ENCODE assay signal across 20 cellular contexts in genomic region chr4:87489678-87490077, GRCh38. TPM values are rescaled to one million over a fixed set of nuclear protein-coding genes. Genes with fewer than 3 reads are reported as not detected.
DNase-seq lines count a peak whose midpoint lies in the region; ATAC-seq and TF ChIP-seq lines count a peak whose summit lies in the region.
"Had no signal": no experiment of that assay in that cellular context is flagged by ENCODE, and none has a peak within 500 bp of the region (broad histone marks: within the 10 kb centered on the region; RNA-seq: fewer than 3 reads in every experiment).

No MANE protein-coding gene starts in this region.

- no peak overlapping the region for H3K27ac ChIP-seq in body of pancreas
- H3K27ac ChIP-seq in heart left ventricle: peak overlapping the region; percentile 2 to 82 (median 58)
- peak overlapping the region; percentile 21 for H3K27ac ChIP-seq in rectal smooth muscle tissue (ENCODE audit: low read depth, low read length)
- H3K27ac ChIP-seq: colonic mucosa, SK-N-MC had no signal

- ATAC-seq in body of pancreas: peak; percentile 24
- peak; percentile 85 to 98 (median 88) for ATAC-seq in heart left ventricle
- no peak for ATAC-seq in HG03521 (IDR thresholded peaks at IDR 0.05; ENCODE audit: unreplicated experiment)
- no peak for ATAC-seq in GM18873 (IDR thresholded peaks at IDR 0.05; ENCODE audit: low FRiP score, unreplicated experiment)
- ATAC-seq: activated T-cell treated with anti-CD3 and anti-CD28 coated beads, Interleukin-2, amount 50 U/mL, for 4 hours; left colon; right lobe of liver had no signal

- no peaks in the 10 kb centered on the region for H3K27me3 ChIP-seq in body of pancreas
- no peaks in the 10 kb centered on the region for H3K27me3 ChIP-seq in heart left ventricle
- no peaks in the 10 kb centered on the region for H3K27me3 ChIP-seq in rectal smooth muscle tissue (ENCODE audit: control insufficient read depth, insufficient read depth, low read length)
- H3K27me3 ChIP-seq: colonic mucosa, right lobe of liver had no signal

- H3K36me3 ChIP-seq in body of pancreas (replicated peaks in 1 of 2; ENCODE audit: insufficient read depth in 1 of 2, low read depth in 2 of 2) (no peaks in the 10 kb centered on the region), heart left ventricle (peaks cover 0 to 78% (median 56%) of the 10 kb centered on the region in 9 donors), rectal smooth muscle tissue (ENCODE audit: control insufficient read depth, insufficient read depth, low read length) (peaks cover 27% of the 10 kb centered on the region)
- H3K36me3 ChIP-seq: colonic mucosa, right lobe of liver had no signal

- DNase-seq in AG10803 (ENCODE audit: low read depth) (peak; percentile 57), body of pancreas (no peak), heart left ventricle (no peak), occipital lobe (lab: John Stamatoyannopoulos, UW) (no peak), GM13977 (ENCODE audit: low spot score) (no peak)
- DNase-seq: activated naive CD4-positive, alpha-beta T cell treated with anti-CD3 and anti-CD28 coated beads, Interleukin-2, amount 50 U/mL, for 16 hours; activated T-cell treated with anti-CD3 and anti-CD28 coated beads, Interleukin-2, amount 50 U/mL, for 4 hours; C1 segment of cervical spinal cord; colonic mucosa; HCEC 1CT; left colon; NCI-H1694; NCI-H82; right lobe of liver; stimulated activated naive CD4-positive, alpha-beta T cell; T-helper 9 cell had no signal

- no peak overlapping the region for H3K4me3 ChIP-seq in AG10803 (ENCODE audit: low read length)
- H3K4me3 ChIP-seq in body of pancreas: no peak overlapping the region
- no peak overlapping the region for H3K4me3 ChIP-seq in heart left ventricle
- H3K4me3 ChIP-seq in rectal smooth muscle tissue (ENCODE audit: low read length): peak overlapping the region; percentile 1
- H3K4me3 ChIP-seq: colonic mucosa, right lobe of liver, SK-N-MC had no signal

- peaks cover 13% of the 10 kb centered on the region for H3K4me1 ChIP-seq in body of pancreas
- H3K4me1 ChIP-seq in heart left ventricle: peaks cover 0 to 50% (median 20%) of the 10 kb centered on the region in 12 donors
- H3K4me1 ChIP-seq in rectal smooth muscle tissue (ENCODE audit: control insufficient read depth, insufficient read depth, low read length): peaks cover 21% of the 10 kb centered on the region
- H3K4me1 ChIP-seq: colonic mucosa had no signal

- intact Hi-C loops in body of pancreas (cut with DNase I): no loop called here
- intact Hi-C loops in heart left ventricle (cut with DNase I): loop anchor here in 5 of 10 donors (2.0 to 5.0 kb wide), 2 partner anchors 38 to 39 kb away; partner anchors contain the start of gene SPARCL1 (in 5 of the 5)

- 79 to 81% methylated on average over 2 of the region's 2 CpGs for WGBS in body of pancreas, 2 donors
- 61 to 63% (median 62%) methylated on average over 2 of the region's 2 CpGs for WGBS in heart left ventricle, 4 donors

- H3K9me3 ChIP-seq in body of pancreas: no peaks in the 10 kb centered on the region
- peaks cover 0 to 9% (median 0%) of the 10 kb centered on the region in 12 donors for H3K9me3 ChIP-seq in heart left ventricle
- H3K9me3 ChIP-seq: colonic mucosa, right lobe of liver had no signal

- no peak for TF ChIP-seq CTCF in AG10803 (conservative IDR thresholded peaks at IDR 0.05; ENCODE audit: low read length)
- no peak for TF ChIP-seq CTCF in body of pancreas (IDR thresholded peaks at IDR 0.05)
- TF ChIP-seq CTCF in heart left ventricle (IDR thresholded peaks at IDR 0.05): no peak
- TF ChIP-seq CTCF in GM13977 (IDR thresholded peaks at IDR 0.05; ENCODE audit: extremely low read depth, insufficient read depth, missing control alignments): no peak

- no peak for TF ChIP-seq POLR2A in body of pancreas (IDR thresholded peaks at IDR 0.05)
- no peak for TF ChIP-seq POLR2A in heart left ventricle (IDR thresholded peaks at IDR 0.05)

- in situ Hi-C loops in GM13977 (cut with MboI; ENCODE audit: low pct_unique_long_range_greater_than_20kb, low sequenced_read_pairs, unreplicated experiment): no loop called here

- H3K9ac ChIP-seq in rectal smooth muscle tissue (ENCODE audit: low read length): no peak overlapping the region

RNA-seq across cellular contexts. Expression of gene SPARCL1, which starts 39.5 kb away (rescaled TPM):
- total RNA-seq in body of pancreas: 100 to 1,000 TPM; 137 to 141 TPM
- 100 to 1,000 TPM; 163 to 829 (median 250) TPM for total RNA-seq in heart left ventricle
- 100 to 1,000 TPM; 215 to 400 TPM for polyA plus RNA-seq in heart left ventricle
- 54.9 TPM for total RNA-seq in occipital lobe

Comparison
In these comparisons a context has a peak if more than half of its experiments do, and no peak if none do; other contexts are left out.
1. ATAC-seq: peak in body of pancreas (single experiment) and heart left ventricle (4 of 4); none in HG03521 (single experiment) and GM18873 (single experiment).
2. H3K27ac ChIP-seq: peak in heart left ventricle (12 of 12) and rectal smooth muscle tissue (single experiment); none in body of pancreas (0 of 4).